In genomic region chr21:37579356-37579755, GRCh38 we compare ENCODE assay signal across 24 cellular contexts.
DNase-seq lines count a peak whose midpoint lies in the region; ATAC-seq, FAIRE-seq and TF ChIP-seq lines count a peak whose summit lies in the region.
"Had no signal": no experiment of that assay in that cellular context is flagged by ENCODE, and none has a peak within 500 bp of the region (broad histone marks: within the 10 kb centered on the region; RNA-seq: fewer than 3 reads in every experiment).

No MANE protein-coding gene starts in this region.

- H3K18ac ChIP-seq in IMR-90 (ENCODE audit: low read depth, low read length): no peak overlapping the region

- FAIRE-seq in GM12891 (lab: Jason Lieb, UNC): no peak
- no peak for FAIRE-seq in GM12892 (lab: Jason Lieb, UNC)
- FAIRE-seq: D721Med, GM19239 had no signal

- H3K23ac ChIP-seq in IMR-90 (ENCODE audit: low read depth, low read length): no peak overlapping the region

- no peaks in the 10 kb centered on the region for H3K4me1 ChIP-seq in IMR-90 (ENCODE audit: control insufficient read depth, insufficient read depth, low read length)
- H3K4me1 ChIP-seq in psoas muscle: no peaks in the 10 kb centered on the region
- H3K4me1 ChIP-seq: A549, BE2C had no signal

- in situ Hi-C loops in IMR-90 (cut with MboI; ENCODE audit: low sequenced_read_pairs): no loop called here

- no CpG with 5 or more reads among the region's 1 CpG for WGBS in IMR-90 (ENCODE audit: extremely low coverage in 2 of 2, insufficient read length in 1 of 2), 2 experiments
- WGBS in psoas muscle, 3 donors: 59 to 81% (median 60%) methylated on average over 1 of the region's 1 CpG

- H2BK15ac ChIP-seq in IMR-90 (ENCODE audit: low read depth, low read length): no peak overlapping the region

- TF ChIP-seq CTCF in IMR-90 (conservative IDR thresholded peaks at IDR 0.05; ENCODE audit: low read depth, low read length): no peak
- no peak for TF ChIP-seq CTCF in epithelial cell of esophagus (IDR thresholded peaks at IDR 0.05; ENCODE audit: insufficient read depth, low read depth, low read length, missing control alignments)
- TF ChIP-seq CTCF in psoas muscle (IDR thresholded peaks at IDR 0.05): no peak

- H4K20me1 ChIP-seq in IMR-90 (ENCODE audit: insufficient read depth, low read length): no peaks in the 10 kb centered on the region
- H4K20me1 ChIP-seq: BLaER1 treated with 17β-estradiol and CSF1 and Interleukin-3, amounts not matched to agents 10 nM and 100 nM had no signal

- H2AFZ ChIP-seq in IMR-90 (replicated peaks; ENCODE audit: low read length, poor library complexity): no peak overlapping the region
- H2AFZ ChIP-seq: GM23248 had no signal

- dilution Hi-C loops in IMR-90 (cut with HindIII; ENCODE audit: low sequenced_read_pairs, unreplicated experiment): no loop called here

- ATAC-seq in IMR-90 (ENCODE audit: low read depth) (no peak), psoas muscle (no peak)
- ATAC-seq: A549 had no signal

- no peak overlapping the region for H3K9ac ChIP-seq in IMR-90 (ENCODE audit: low read depth, low read length)
- H3K9ac ChIP-seq: BLaER1 treated with 17β-estradiol and CSF1 and Interleukin-3, amounts not matched to agents 10 nM and 100 nM; GM23248 had no signal

- no peak overlapping the region for H3K4me3 ChIP-seq in IMR-90 (ENCODE audit: insufficient read depth, low read depth, low read length)
- no peak overlapping the region for H3K4me3 ChIP-seq in epithelial cell of esophagus (ENCODE audit: low read length)
- no peak overlapping the region for H3K4me3 ChIP-seq in psoas muscle
- H3K4me3 ChIP-seq: A549; BLaER1 treated with 17β-estradiol and CSF1 and Interleukin-3, amounts not matched to agents 10 nM and 100 nM; GM23248 had no signal

- H3K4ac ChIP-seq in IMR-90 (ENCODE audit: low read depth, low read length): no peak overlapping the region

- no peaks in the 10 kb centered on the region for H3K36me3 ChIP-seq in IMR-90 (ENCODE audit: control insufficient read depth, insufficient read depth, low read length)
- no peaks in the 10 kb centered on the region for H3K36me3 ChIP-seq in psoas muscle (ENCODE audit: insufficient read depth in 1 of 2, low read depth in 1 of 2)
- H3K36me3 ChIP-seq: BE2C had no signal

- no peak for TF ChIP-seq POLR2A in IMR-90 (IDR thresholded peaks at IDR 0.05; ENCODE audit: low read depth, low read length)
- no peak for TF ChIP-seq POLR2A in GM12891 (IDR thresholded peaks at IDR 0.05; ENCODE audit: low read depth, low read length)
- TF ChIP-seq POLR2A in GM12892 (IDR thresholded peaks at IDR 0.05; ENCODE audit: low read depth, low read length): no peak

- no peak overlapping the region for H2BK5ac ChIP-seq in IMR-90 (ENCODE audit: low read depth, low read length, poor library complexity, severe bottlenecking)

- intact Hi-C loops in IMR-90 (cut with micrococcal nuclease): no loop called here
- intact Hi-C loops in psoas muscle (cut with DNase I): no loop called here

- no peak overlapping the region for H3K14ac ChIP-seq in IMR-90 (replicated peaks; ENCODE audit: low read depth, low read length)

- H4K8ac ChIP-seq in IMR-90 (ENCODE audit: low read depth in 2 of 2, low read length in 2 of 2): no peak overlapping the region

- H2AK9ac ChIP-seq in IMR-90 (replicated peaks; ENCODE audit: low read depth, low read length, poor library complexity): no peak overlapping the region

- H4K91ac ChIP-seq in IMR-90 (ENCODE audit: insufficient read depth, low read depth, low read length): no peak overlapping the region

- no peaks in the 10 kb centered on the region for H3K9me1 ChIP-seq in IMR-90 (ENCODE audit: insufficient read depth, low read length)

- POLR2A ChIA-PET in IMR-90 (lab: Charles Lee; ENCODE audit: unreplicated experiment): no interaction called here

- BruUV-seq in IMR-90 (replicated peaks; lab: Mats Ljungman, UMichigan): no TSS peak

- H3K9me3 ChIP-seq in IMR-90 (ENCODE audit: control insufficient read depth, insufficient read depth, low read length) (peaks cover 6% of the 10 kb centered on the region; the same call in 1 of the 2 replicates), psoas muscle (peaks cover 13% of the 10 kb centered on the region)
- H3K9me3 ChIP-seq: BE2C had no signal

- no peak overlapping the region for H4K5ac ChIP-seq in IMR-90 (ENCODE audit: low read depth, low read length)

- H3K79me1 ChIP-seq in IMR-90 (ENCODE audit: low read depth in 1 of 2, low read length in 2 of 2): no peaks in the 10 kb centered on the region

- H3K27ac ChIP-seq in IMR-90 (ENCODE audit: insufficient read depth, low read length) (no peak overlapping the region), psoas muscle (peak overlapping the region; percentile 12)
- H3K27ac ChIP-seq: A549; BLaER1 treated with 17β-estradiol and CSF1 and Interleukin-3, amounts not matched to agents 10 nM and 100 nM; GM23248 had no signal

- no peak overlapping the region for H2BK120ac ChIP-seq in IMR-90 (ENCODE audit: low read depth, low read length)

- H3K27me3 ChIP-seq in IMR-90 (ENCODE audit: control insufficient read depth, insufficient read depth, low read length): 0 out of 2 replicates have a peak, but pooled peaks cover 1% of the 10 kb centered on the region
- no peaks in the 10 kb centered on the region for H3K27me3 ChIP-seq in psoas muscle (ENCODE audit: insufficient read depth in 3 of 3, low read length in 2 of 3)
- H3K27me3 ChIP-seq: BE2C; BLaER1 treated with 17β-estradiol and CSF1 and Interleukin-3, amounts not matched to agents 10 nM and 100 nM had no signal

- H2BK20ac ChIP-seq in IMR-90 (ENCODE audit: low read depth, low read length): no peak overlapping the region

- CTCF ChIA-PET in IMR-90 (lab: Yijun Ruan, JAX): interaction anchor here (1.2 kb wide), 1 partner anchor 206 kb away, joined by 3 read pairs; no protein-coding TSS in a partner anchor

- H3K56ac ChIP-seq in IMR-90 (ENCODE audit: extremely low read depth, insufficient read depth, low read length): no peak overlapping the region

- H2AK5ac ChIP-seq in IMR-90 (ENCODE audit: low read depth, low read length): no peak overlapping the region

- no peak overlapping the region for H3K4me2 ChIP-seq in IMR-90 (ENCODE audit: low read depth, low read length)
- H3K4me2 ChIP-seq: A549; BLaER1 treated with 17β-estradiol and CSF1 and Interleukin-3, amounts not matched to agents 10 nM and 100 nM had no signal

- peak; percentile 10 for DNase-seq in IMR-90
- peak; percentile 18 for DNase-seq in epithelial cell of esophagus (ENCODE audit: low read depth)
- DNase-seq in kidney tubule cell (ENCODE audit: low spot score): peak; percentile 51
- DNase-seq in psoas muscle: no peak
- no peak for DNase-seq in GM12891 (ENCODE audit: insufficient read length, low spot score)
- DNase-seq in activated CD4-positive, alpha-beta T cell treated with anti-CD3 and anti-CD28 coated beads, Interleukin-2, amount 50 U/mL, for 48 hours: no peak
- DNase-seq in effector CD8-positive, alpha-beta T cell (lab: John Stamatoyannopoulos, UW): no peak
- no peak for DNase-seq in GM12892 (ENCODE audit: insufficient read length)
- DNase-seq: 8988T; ACHN; AML-193; BE2C; CD4-positive, alpha-beta T cell; CD8-positive, alpha-beta memory T cell; DMS 273 treated with DMSO at 0.1 percent for 48 hours; DMS79; GF-D8; GM23248; H7; HCEC 1CT had no signal

- TF ChIP-seq RAD21 in IMR-90 (IDR thresholded peaks at IDR 0.05; ENCODE audit: low read length): no peak

TF ChIP-seq in IMR-90, 13 proteins besides CTCF, POLR2A, EP300 and RAD21 (continues in another document):
- TF ChIP-seq RCOR1 (IDR thresholded peaks at IDR 0.05; ENCODE audit: insufficient replicate concordance, low read length) (no peak), RFX5 (IDR thresholded peaks at IDR 0.05; ENCODE audit: low read depth, low read length) (no peak), CHD1 (IDR thresholded peaks at IDR 0.05; ENCODE audit: low read depth, low read length) (no peak), MAZ (IDR thresholded peaks at IDR 0.05; ENCODE audit: borderline replicate concordance, low read depth, low read length) (no peak), MXI1 (IDR thresholded peaks at IDR 0.05; ENCODE audit: borderline replicate concordance, low read depth, low read length) (no peak), FOS (IDR thresholded peaks at IDR 0.05; ENCODE audit: low read depth, low read length) (no peak), SMC3 (IDR thresholded peaks at IDR 0.05; ENCODE audit: low read depth, low read length) (no peak), MAFK (IDR thresholded peaks at IDR 0.05; ENCODE audit: low read depth, low read length) (no peak), USF2 (IDR thresholded peaks at IDR 0.05; ENCODE audit: low read depth, low read length) (no peak), CEBPB (IDR thresholded peaks at IDR 0.05; ENCODE audit: low read depth, low read length) (no peak)

TF ChIP-seq in GM12891, 5 proteins besides CTCF, POLR2A, EP300 and RAD21:
- TF ChIP-seq TAF1 (IDR thresholded peaks at IDR 0.05; ENCODE audit: low read depth, low read length): no peak
- TF ChIP-seq POLR2AphosphoS5 (IDR thresholded peaks at IDR 0.05; ENCODE audit: low read depth, low read length): no peak
- TF ChIP-seq SPI1 (IDR thresholded peaks at IDR 0.05; ENCODE audit: low read depth, low read length): no peak
- no peak for TF ChIP-seq PAX5 (IDR thresholded peaks at IDR 0.05; ENCODE audit: insufficient read depth, low read length, severe bottlenecking)
- TF ChIP-seq POU2F2 (IDR thresholded peaks at IDR 0.05; ENCODE audit: low read depth, low read length): no peak

Comparison
In these comparisons a context has a peak if more than half of its experiments do, and no peak if none do; other contexts are left out.
1. DNase-seq: peak in IMR-90 (single experiment), epithelial cell of esophagus (single experiment) and kidney tubule cell (single experiment); none in psoas muscle (0 of 2), GM12891 (single experiment), activated CD4-positive, alpha-beta T cell treated with anti-CD3 and anti-CD28 coated beads, Interleukin-2, amount 50 U/mL, for 48 hours (0 of 2), effector CD8-positive, alpha-beta T cell (single experiment) and GM12892 (single experiment).